8 cellular contexts compared by ENCODE assay signal in genomic region chr22:37849089-37849751, GRCh38. TPM values are rescaled to one million over a fixed set of nuclear protein-coding genes. Genes with fewer than 3 reads are reported as not detected.
DNase-seq lines count a peak whose midpoint lies in the region; ATAC-seq and TF ChIP-seq lines count a peak whose summit lies in the region.

Gene EIF3L, plus strand, starts transcription at chr22:37849419. Its CDS starts 31 bp downstream, at chr22:37849450.

- H3K27ac ChIP-seq in HUES64 (ENCODE audit: low read depth, low read length) (peak within 1 kb of the TSS; percentile 89), PC-3 (ENCODE audit: low read length) (peak within 1 kb of the TSS; percentile 84), epithelial cell of prostate (peak within 1 kb of the TSS; percentile 93)

- under 1% methylated on average over 49 of the region's 49 CpGs for WGBS in HUES64

- H3K4me3 ChIP-seq in HUES64 (ENCODE audit: low read length) (peak within 1 kb of the TSS; percentile 84), PC-3 (ENCODE audit: low read length) (peak within 1 kb of the TSS; percentile 97), mucosa of descending colon (peak within 1 kb of the TSS; percentile 71)

- H3K27me3 ChIP-seq in HUES64 (ENCODE audit: insufficient read depth, low read length) (no peaks in the 10 kb centered on the region), PC-3 (ENCODE audit: low read length) (no peaks in the 10 kb centered on the region)

- H4K20me1 ChIP-seq in PC-3 (ENCODE audit: low read length): peaks cover 5% of the 10 kb centered on the region; the same call in 1 of the 2 replicates

- peaks cover 3% of the 10 kb centered on the region for H3F3A ChIP-seq in PC-3 (ENCODE audit: low read length, unreplicated experiment)

- ATAC-seq in GM21367 (IDR thresholded peaks at IDR 0.05; ENCODE audit: unreplicated experiment) (peak; percentile 41), PC-3 (peak; percentile 79), mucosa of descending colon (peak; percentile 90)

- intact Hi-C loops in PC-3 (cut with micrococcal nuclease): no loop called here
- intact Hi-C loops in mucosa of descending colon (cut with DNase I, micrococcal nuclease): no loop called here

- TF ChIP-seq CTCF in PC-3 (conservative IDR thresholded peaks at IDR 0.05; ENCODE audit: low read depth, low read length) (no peak), mucosa of descending colon (IDR thresholded peaks at IDR 0.05) (no peak)

- H3K9me2 ChIP-seq in PC-3 (replicated peaks; ENCODE audit: low read length): no peaks in the 10 kb centered on the region

- no TSS peak for BruUV-seq in PC-3 (replicated peaks; lab: Mats Ljungman, UMichigan)

- POLR2A ChIA-PET in PC-3 (lab: Charles Lee; ENCODE audit: unreplicated experiment): interaction anchor here (0.7 kb wide), 1 partner anchor 93 kb away, joined by 3 read pairs; no protein-coding TSS in a partner anchor

- H3K9ac ChIP-seq in HUES64 (ENCODE audit: low read depth, low read length) (peak within 1 kb of the TSS; percentile 95), PC-3 (ENCODE audit: low read length) (peak within 1 kb of the TSS; percentile 98)

- H2AFZ ChIP-seq in PC-3 (ENCODE audit: low read length): peak within 1 kb of the TSS; percentile 78

- DNase-seq in COLO668 (lab: John Stamatoyannopoulos, UW; ENCODE audit: unreplicated experiment) (peak; percentile 94), PC-3 (peak; percentile 86), activated T-cell treated with anti-CD3 and anti-CD28 coated beads for 48 hours (ENCODE audit: low read depth) (peak; percentile 89), epithelial cell of prostate (ENCODE audit: low read depth, low spot score) (peak; percentile 52), mucosa of descending colon (peak; percentile 93 to 94 (median 93))
- DNase-seq in stimulated activated CD8-positive, alpha-beta memory T cell treated with anti-CD3 and anti-CD28 coated beads, Interleukin-4, amount 100 ng/mL, for 1 hour (ENCODE audit: low read depth in 2 of 2, low spot score in 1 of 2): peak; percentile 67 to 79

- peaks cover 38% of the 10 kb centered on the region for H3K36me3 ChIP-seq in HUES64 (ENCODE audit: insufficient read depth, low read length)
- peaks cover 23% of the 10 kb centered on the region for H3K36me3 ChIP-seq in PC-3 (ENCODE audit: low read depth, low read length)
- H3K36me3 ChIP-seq in mucosa of descending colon (ENCODE audit: low read depth): peaks cover 4% of the 10 kb centered on the region

- CTCF ChIA-PET in PC-3 (lab: Charles Lee): interaction anchor here (0.6 kb wide), 1 partner anchor 14 kb away, joined by 3 read pairs; no protein-coding TSS in a partner anchor

- peak within 1 kb of the TSS; percentile 100 for H3K4me2 ChIP-seq in PC-3 (ENCODE audit: low read length)

- H3K4me1 ChIP-seq in HUES64 (ENCODE audit: insufficient read depth, low read length) (peaks cover 6% of the 10 kb centered on the region; the same call in 1 of the 2 replicates), PC-3 (ENCODE audit: insufficient read depth, low read length) (0 out of 2 replicates have a peak, but pooled peaks cover 9% of the 10 kb centered on the region), mucosa of descending colon (ENCODE audit: low read depth) (peaks cover 10% of the 10 kb centered on the region)

- no peaks in the 10 kb centered on the region for H3K9me3 ChIP-seq in HUES64 (ENCODE audit: insufficient read depth, low read depth, low read length)
- H3K9me3 ChIP-seq in PC-3 (ENCODE audit: low read length): no peaks in the 10 kb centered on the region
- no peaks in the 10 kb centered on the region for H3K9me3 ChIP-seq in mucosa of descending colon

- peaks cover 60% of the 10 kb centered on the region for H3K79me2 ChIP-seq in PC-3 (ENCODE audit: low read length)

RNA-seq across cellular contexts. Expression of gene EIF3L, which starts in this region (rescaled TPM):
- polyA plus RNA-seq in HUES64 (2013, experiment 1 of 2): 346 TPM
- 404 TPM for polyA plus RNA-seq in HUES64 (2013, experiment 2 of 2)
- total RNA-seq in PC-3 (2014; rRNA removed) (164 and 218 TPM in 2 replicates), mucosa of descending colon (100 to 1,000 TPM; 365 to 477 (median 414) TPM)

Comparison
In these comparisons a context has a peak if more than half of its experiments do, and no peak if none do; other contexts are left out.
1. Peak in every context shown above with its lines: DNase-seq, ATAC-seq, H3K4me3 ChIP-seq and H3K27ac ChIP-seq.